ENCODE assay signal across 8 cellular contexts in the genomic region with DNA sequence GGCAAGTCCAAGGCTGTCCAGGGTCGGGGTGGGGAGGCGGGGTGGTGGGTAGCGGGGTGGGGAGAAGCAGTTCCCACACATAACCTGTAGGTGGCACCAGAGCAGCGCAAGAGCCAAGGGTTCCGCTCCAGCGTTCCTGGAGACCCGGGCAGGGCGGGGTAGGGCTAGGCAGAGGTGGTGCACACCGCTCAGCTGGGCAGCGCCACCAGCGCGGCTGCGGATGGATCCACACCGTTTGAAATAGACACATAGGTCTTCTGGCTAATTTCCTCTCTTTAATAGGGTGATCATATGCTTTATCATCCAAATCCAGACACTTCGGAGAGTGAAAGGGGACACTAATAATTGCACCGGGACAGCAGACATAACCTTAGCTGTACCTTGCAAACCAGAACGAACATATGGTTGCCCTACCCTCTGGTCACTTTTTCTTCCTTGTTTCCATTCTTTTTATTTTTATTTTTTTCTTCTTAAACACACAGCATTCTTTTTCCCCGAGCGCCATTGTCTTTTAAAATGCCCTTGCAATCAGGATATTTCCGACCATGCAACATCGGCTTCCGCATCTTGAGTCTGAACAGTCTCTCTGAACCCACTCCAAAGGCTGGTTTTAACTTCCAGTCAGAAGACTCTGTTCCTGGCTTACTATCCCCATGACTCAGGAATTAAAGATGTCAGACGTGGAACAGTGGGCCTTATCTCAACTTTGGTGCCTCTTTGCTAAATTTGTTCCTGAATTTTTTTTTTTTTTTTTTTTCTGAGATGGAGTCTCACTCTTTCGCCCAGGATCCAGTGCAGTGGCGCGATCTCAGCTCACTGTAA. TPM values are rescaled to one million over a fixed set of nuclear protein-coding genes. Genes with fewer than 3 reads are reported as not detected.
DNase-seq lines count a peak whose midpoint lies in the region; ATAC-seq and TF ChIP-seq lines count a peak whose summit lies in the region.

No MANE protein-coding gene starts in this region.

- H3K9me3 Mint-ChIP-seq in activated B cell treated with CpG ODN at 0.5 μM for 24 hours: no peaks in the 10 kb centered on the region

- peaks cover 4% of the 10 kb centered on the region for H3K4me1 Mint-ChIP-seq in activated B cell treated with CpG ODN at 0.5 μM for 24 hours

- H3K4me3 ChIP-seq in AG09309 (ENCODE audit: control insufficient read depth, low read depth, low read length) (peak overlapping the region; percentile 40), cardiac fibroblast (replicated peaks in 1 of 2; ENCODE audit: low read depth in 2 of 2, low read length in 2 of 2) (peak overlapping the region; percentile 35 to 46)

- no peak for DNase-seq in AG09309 (ENCODE audit: low read depth)
- DNase-seq in NCI-H226: peak; percentile 75
- DNase-seq in activated B cell treated with CpG ODN at 0.5 μM for 24 hours: peak; percentile 79
- DNase-seq in cardiac fibroblast (ENCODE audit: low read depth in 2 of 2): peak; percentile 78 to 82
- peak; percentile 87 for DNase-seq in kidney tubule cell (ENCODE audit: low spot score)
- peak; percentile 73 to 80 for DNase-seq in stimulated activated CD4-positive, alpha-beta T cell treated with anti-CD3 and anti-CD28 coated beads, Interleukin-1b, Interleukin-23, amount 100 ng/mL, for 4 hours (ENCODE audit: low read depth in 2 of 2)

- CTCF ChIA-PET in activated B cell treated with CpG ODN at 0.5 μM for 24 hours (lab: Charles Lee): interaction anchor here (0.6 to 4.9 kb wide), 19 partner anchors 10 to 449 kb away, joined by 3 to 30 read pairs (median 4); a partner anchor contains a TSS

- peaks cover 3% of the 10 kb centered on the region for H3K27me3 Mint-ChIP-seq in activated B cell treated with CpG ODN at 0.5 μM for 24 hours

- peak; percentile 77 for TF ChIP-seq CTCF in AG09309 (IDR thresholded peaks at IDR 0.05; ENCODE audit: control insufficient read depth, insufficient read depth, low read depth, low read length, missing control alignments)
- peak; percentile 39 for TF ChIP-seq CTCF in activated B cell treated with CpG ODN at 0.5 μM for 24 hours (IDR thresholded peaks at IDR 0.05)
- TF ChIP-seq CTCF in cardiac fibroblast (IDR thresholded peaks at IDR 0.05; ENCODE audit: low read depth, low read length): peak; percentile 73

- no peaks in the 10 kb centered on the region for H3K36me3 Mint-ChIP-seq in activated B cell treated with CpG ODN at 0.5 μM for 24 hours (ENCODE audit: low read depth)

- POLR2A ChIA-PET in activated B cell treated with CpG ODN at 0.5 μM for 24 hours (lab: Charles Lee): interaction anchor here (0.9 to 1.3 kb wide), 4 partner anchors 12 to 393 kb away, joined by 4 to 14 read pairs (median 4); a partner anchor contains a TSS

- H3K4me3 Mint-ChIP-seq in activated B cell treated with CpG ODN at 0.5 μM for 24 hours: peak overlapping the region; percentile 72

- intact Hi-C loops in activated B cell treated with CpG ODN at 0.5 μM for 24 hours (cut with micrococcal nuclease): loop anchor here (1.0 to 5.0 kb wide), 9 partner anchors 43 to 701 kb away; a partner anchor contains a TSS

- ATAC-seq in GM19035 (IDR thresholded peaks at IDR 0.05; ENCODE audit: unreplicated experiment): peak; percentile 98
- ATAC-seq in HG03196 (IDR thresholded peaks at IDR 0.05; ENCODE audit: unreplicated experiment): peak; percentile 98
- ATAC-seq in activated B cell treated with CpG ODN at 0.5 μM for 24 hours (ENCODE audit: low read depth): peak; percentile 100

- no peak overlapping the region for H3K27ac Mint-ChIP-seq in activated B cell treated with CpG ODN at 0.5 μM for 24 hours

RNA-seq across cellular contexts. Expression of a gene that starts 12.5 kb away (rescaled TPM):
- 16.0 and 18.7 TPM in 2 replicates for total RNA-seq in activated B cell treated with CpG ODN at 0.5 μM for 24 hours
